In genomic region chr15:100124361-100124760, GRCh38 we compare ENCODE assay signal across 29 cellular contexts.
"Had no signal": no experiment of that assay in that cellular context is flagged by ENCODE, and none has a peak within 500 bp of the region (broad histone marks: within the 10 kb centered on the region; RNA-seq: fewer than 3 reads in every experiment).

No MANE protein-coding gene starts in this region.

- H3K4me3 Mint-ChIP-seq: activated CD4-positive, alpha-beta memory T cell treated with anti-CD3 and anti-CD28 coated beads for 36 hours; activated CD4-positive, alpha-beta T cell treated with anti-CD3 and anti-CD28 coated beads for 36 hours; activated CD4-positive, alpha-beta T cell treated with anti-CD3 and anti-CD28 coated beads, Interleukin-2, amount 10 ng/mL, durations not matched to agents 24 days and 14 days; activated CD8-positive, alpha-beta memory T cell treated with anti-CD3 and anti-CD28 coated beads, Interleukin-2, amount 10 ng/mL, durations not matched to agents 7 days and 5 days; activated CD8-positive, alpha-beta T cell treated with anti-CD3 and anti-CD28 coated beads, Interleukin-2, amount 10 ng/mL, durations not matched to agents 7 days and 5 days; activated naive CD8-positive, alpha-beta T cell; activated T-helper 1 cell treated with anti-CD3 and anti-CD28 coated beads, Interleukin-12 subunit alpha, Interleukin-12 subunit beta, Interleukin-2, Interleukin-4 antibody, amounts not matched to agents 30 ng/mL and 10 ng/mL and 1 ng/mL, durations not matched to agents 14 hours and 24 hours and 36 hours; dendritic cell treated with granulocyte-macrophage colony-stimulating factor and Interleukin-4, amounts not matched to agents 40 ng/mL and 50 ng/mL, for 4 days; endodermal cell had no signal

- ATAC-seq: activated CD4-positive, alpha-beta T cell treated with anti-CD3 and anti-CD28 coated beads for 36 hours; activated CD8-positive, alpha-beta memory T cell treated with anti-CD3 and anti-CD28 coated beads, Interleukin-2, amount 10 ng/mL, durations not matched to agents 7 days and 5 days; activated CD8-positive, alpha-beta T cell treated with anti-CD3 and anti-CD28 coated beads, Interleukin-2, amount 10 ng/mL, durations not matched to agents 7 days and 5 days; body of pancreas had no signal

- H3K4me3 ChIP-seq: body of pancreas, colonic mucosa, dorsolateral prefrontal cortex had no signal

- H3K27ac ChIP-seq: body of pancreas, colonic mucosa had no signal

- H3K4me1 Mint-ChIP-seq: activated CD4-positive, alpha-beta T cell treated with anti-CD3 and anti-CD28 coated beads for 36 hours; activated CD8-positive, alpha-beta memory T cell treated with anti-CD3 and anti-CD28 coated beads, Interleukin-2, amount 10 ng/mL, durations not matched to agents 7 days and 5 days; endodermal cell had no signal

- H3K27ac Mint-ChIP-seq: activated CD4-positive, alpha-beta memory T cell treated with anti-CD3 and anti-CD28 coated beads for 36 hours; activated CD4-positive, alpha-beta T cell treated with anti-CD3 and anti-CD28 coated beads for 36 hours; activated CD4-positive, alpha-beta T cell treated with anti-CD3 and anti-CD28 coated beads, Interleukin-2, amount 10 ng/mL, durations not matched to agents 24 days and 14 days; activated CD8-positive, alpha-beta memory T cell treated with anti-CD3 and anti-CD28 coated beads, Interleukin-2, amount 10 ng/mL, durations not matched to agents 7 days and 5 days; activated CD8-positive, alpha-beta T cell treated with anti-CD3 and anti-CD28 coated beads, Interleukin-2, amount 10 ng/mL, durations not matched to agents 7 days and 5 days; activated naive CD8-positive, alpha-beta T cell; activated T-helper 1 cell treated with anti-CD3 and anti-CD28 coated beads, Interleukin-12 subunit alpha, Interleukin-12 subunit beta, Interleukin-2, Interleukin-4 antibody, amounts not matched to agents 30 ng/mL and 10 ng/mL and 1 ng/mL, durations not matched to agents 14 hours and 24 hours and 36 hours; activated T-helper 2 cell treated with anti-CD3 and anti-CD28 coated beads, Interferon-gamma antibody, Interleukin-2, Interleukin-4, amounts not matched to agents 10 μg/mL and 5 μg/mL and 100 μg/mL, durations not matched to agents 14 hours and 24 hours and 36 hours; dendritic cell treated with granulocyte-macrophage colony-stimulating factor and Interleukin-4, amounts not matched to agents 40 ng/mL and 50 ng/mL, for 4 days; endodermal cell had no signal

- H3K36me3 ChIP-seq: colonic mucosa had no signal

- H3K27me3 ChIP-seq: body of pancreas, colonic mucosa, dorsolateral prefrontal cortex had no signal

- DNase-seq: activated CD4-positive, alpha-beta memory T cell treated with anti-CD3 and anti-CD28 coated beads for 36 hours; activated CD4-positive, alpha-beta T cell treated with anti-CD3 and anti-CD28 coated beads for 36 hours; activated CD4-positive, alpha-beta T cell treated with anti-CD3 and anti-CD28 coated beads, Interleukin-2, amount 10 ng/mL, durations not matched to agents 24 days and 14 days; activated CD4-positive, CD25-positive, alpha-beta regulatory T cell; activated CD4-positive, CD25-positive, alpha-beta regulatory T cell treated with anti-CD3 and anti-CD28 coated beads, Interleukin-2, amount 50 U/mL, for 72 hours; activated CD8-positive, alpha-beta memory T cell treated with anti-CD3 and anti-CD28 coated beads, Interleukin-2, amount 10 ng/mL, durations not matched to agents 7 days and 5 days; activated CD8-positive, alpha-beta memory T cell treated with anti-CD3 and anti-CD28 coated beads, Interleukin-2, amount 50 U/mL, for 4 hours; activated CD8-positive, alpha-beta T cell treated with anti-CD3 and anti-CD28 coated beads, Interleukin-2, amount 10 ng/mL, durations not matched to agents 7 days and 5 days; activated gamma-delta T cell treated with Interleukin-2 at 50 U/mL for 16 hours; activated naive CD4-positive, alpha-beta T cell treated with anti-CD3 and anti-CD28 coated beads, Interleukin-2, amount 50 U/mL, for 16 hours; activated naive CD4-positive, alpha-beta T cell treated with Interleukin-2 at 50 U/mL for 16 hours; activated T-cell treated with anti-CD3 and anti-CD28 coated beads, Interleukin-2, amount 50 U/mL, for 1 hour; activated T-cell treated with anti-CD3 and anti-CD28 coated beads, Interleukin-2, amount 50 U/mL, for 48 hours; amniotic stem cell; aorta; body of pancreas; central memory CD4-positive, alpha-beta T cell; cerebellar nuclear complex; colonic mucosa; dorsolateral prefrontal cortex; effector memory CD4-positive, alpha-beta T cell; endodermal cell; foreskin fibroblast; head of caudate nucleus; T-helper 2 cell had no signal

- H3K9me3 ChIP-seq: colonic mucosa had no signal

- H3K4me1 ChIP-seq: body of pancreas, colonic mucosa had no signal

- H3K27me3 Mint-ChIP-seq: activated CD4-positive, alpha-beta memory T cell treated with anti-CD3 and anti-CD28 coated beads for 36 hours; activated CD4-positive, alpha-beta T cell treated with anti-CD3 and anti-CD28 coated beads for 36 hours; activated CD8-positive, alpha-beta memory T cell treated with anti-CD3 and anti-CD28 coated beads, Interleukin-2, amount 10 ng/mL, durations not matched to agents 7 days and 5 days; activated naive CD8-positive, alpha-beta T cell; dendritic cell treated with granulocyte-macrophage colony-stimulating factor and Interleukin-4, amounts not matched to agents 40 ng/mL and 50 ng/mL, for 4 days had no signal
